Comparison of ENCODE assay signal across 8 cellular contexts in the genomic region with DNA sequence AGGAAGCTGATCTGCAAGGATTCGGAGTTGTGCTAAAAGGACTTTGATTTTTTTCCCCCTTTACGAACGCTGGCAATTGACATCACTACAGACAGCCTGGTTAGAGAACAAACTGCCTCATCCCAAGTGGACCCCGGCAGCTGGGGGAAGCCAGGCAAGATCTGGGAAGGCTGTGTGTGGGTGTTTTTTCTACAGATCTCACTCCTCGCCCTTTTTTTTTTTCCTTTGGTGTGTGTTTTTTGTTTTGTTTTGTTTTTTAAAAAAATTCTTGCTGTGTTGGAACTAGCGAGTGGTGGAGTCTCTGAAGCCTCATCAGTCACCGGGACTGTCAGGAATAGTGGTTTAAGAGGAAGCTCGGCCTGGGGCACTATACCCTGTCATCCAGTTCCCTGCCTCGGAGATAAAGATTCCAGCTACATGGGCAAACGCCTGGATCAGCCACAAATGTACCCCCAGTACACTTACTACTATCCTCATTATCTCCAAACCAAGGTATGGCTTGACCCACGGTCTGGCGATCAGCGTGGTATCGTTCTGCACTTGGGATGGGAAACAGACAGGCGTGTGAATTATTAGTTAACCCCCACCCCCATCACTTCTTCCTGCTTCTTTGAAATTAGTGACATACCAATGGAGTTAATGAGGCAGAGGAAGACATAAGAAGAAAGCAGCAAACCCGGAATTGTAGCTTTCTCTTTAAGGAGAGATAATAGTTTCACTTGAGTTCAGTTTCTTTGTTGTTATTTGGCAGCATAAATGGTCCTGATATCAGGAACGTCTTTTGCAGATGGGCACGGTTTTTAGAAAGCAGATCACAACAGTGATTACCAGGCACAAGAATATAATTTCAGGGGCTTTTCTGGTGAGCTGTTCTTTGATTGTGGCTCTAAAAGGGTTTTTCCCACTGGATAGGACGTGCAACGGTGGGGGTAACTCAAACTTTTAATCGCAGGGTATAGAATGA. TPM values are rescaled to one million over a fixed set of nuclear protein-coding genes. Genes with fewer than 3 reads are reported as not detected.
DNase-seq lines count a peak whose midpoint lies in the region; ATAC-seq and TF ChIP-seq lines count a peak whose summit lies in the region.

No MANE protein-coding gene starts in this region.

- no peak for TF ChIP-seq CTCF in brain microvascular endothelial cell (IDR thresholded peaks at IDR 0.05; ENCODE audit: low read depth, low read length, missing control alignments)

- H3K27ac ChIP-seq in HUES64 (ENCODE audit: low read depth, low read length) (no peak overlapping the region), brain microvascular endothelial cell (peak overlapping the region; percentile 93)

- WGBS in HUES64: 29% methylated on average over 17 of the region's 21 CpGs

- H3K36me3 ChIP-seq in HUES64 (ENCODE audit: insufficient read depth, low read length) (no peaks in the 10 kb centered on the region), brain microvascular endothelial cell (replicated peaks) (no peaks in the 10 kb centered on the region)

- H3K9me3 ChIP-seq in HUES64 (ENCODE audit: insufficient read depth, low read depth, low read length): no peaks in the 10 kb centered on the region

- ATAC-seq in GM21447 (IDR thresholded peaks at IDR 0.05; ENCODE audit: unreplicated experiment): peak; percentile 66

- no peaks in the 10 kb centered on the region for H3K27me3 ChIP-seq in HUES64 (ENCODE audit: insufficient read depth, low read length)
- no peaks in the 10 kb centered on the region for H3K27me3 ChIP-seq in brain microvascular endothelial cell (replicated peaks)

- peak overlapping the region; percentile 13; the same call in 1 of the 2 replicates for H3K9ac ChIP-seq in HUES64 (ENCODE audit: low read depth, low read length)

- peak; percentile 86 for DNase-seq in ELF-1 (ENCODE audit: low read depth, low spot score)
- peak; percentile 39 for DNase-seq in brain microvascular endothelial cell
- DNase-seq in kidney tubule cell (ENCODE audit: low spot score): peak; percentile 81
- peak; percentile 24 for DNase-seq in stromal cell of bone marrow (ENCODE audit: low read depth)
- DNase-seq in activated gamma-delta T cell treated with Interleukin-2 at 50 U/mL for 16 hours: no peak
- DNase-seq in NCI-H2029 treated with DMSO at 0.1 percent for 48 hours (lab: John Stamatoyannopoulos, UW): no peak

- peak overlapping the region; percentile 51 for H3K4me3 ChIP-seq in HUES64 (ENCODE audit: low read length)
- H3K4me3 ChIP-seq in brain microvascular endothelial cell (ENCODE audit: low read depth, low read length): peak overlapping the region; percentile 78

- in situ Hi-C loops in brain microvascular endothelial cell (cut with HindIII; ENCODE audit: low pct_ligation_motif_present, low sequenced_read_pairs): loop anchor here (25.0 kb wide), 1 partner anchor 481 kb away; no protein-coding TSS in a partner anchor

- H3K4me1 ChIP-seq in HUES64 (ENCODE audit: insufficient read depth, low read length): peaks cover 68% of the 10 kb centered on the region

RNA-seq across cellular contexts. Expression of gene RBMS3, which starts 0.7 kb away (rescaled TPM):
- polyA plus RNA-seq in HUES64 (2013, experiment 1 of 2): 2.4 TPM
- 4.8 TPM for polyA plus RNA-seq in HUES64 (2013, experiment 2 of 2)

Comparison
In these comparisons a context has a peak if more than half of its experiments do, and no peak if none do; other contexts are left out.
1. DNase-seq: peak in ELF-1 (single experiment), brain microvascular endothelial cell (single experiment), kidney tubule cell (single experiment) and stromal cell of bone marrow (single experiment); none in activated gamma-delta T cell treated with Interleukin-2 at 50 U/mL for 16 hours (single experiment) and NCI-H2029 treated with DMSO at 0.1 percent for 48 hours (single experiment).